ENCODE assay signal across 17 cellular contexts in genomic region chr13:70747305-70747704, GRCh38.
"Had no signal": no experiment of that assay in that cellular context is flagged by ENCODE, and none has a peak within 500 bp of the region (broad histone marks: within the 10 kb centered on the region; RNA-seq: fewer than 3 reads in every experiment).

No MANE protein-coding gene starts in this region.

- H3K9me3 ChIP-seq: colonic mucosa, right atrium auricular region, testis, upper lobe of left lung had no signal

- ATAC-seq: activated naive CD4-positive, alpha-beta T cell treated with anti-CD3 and anti-CD28 coated beads, Interleukin-2, amount 50 U/mL, for 72 hours; activated T-cell treated with anti-CD3 and anti-CD28 coated beads, Interleukin-2, amount 50 U/mL, for 72 hours; left ventricle myocardium superior; natural killer cell treated with Interleukin-12 subunit alpha and Interleukin-12 subunit beta and Interleukin-15 and Interleukin-18, amount 100 ng/mL, for 72 hours; stimulated activated naive CD8-positive, alpha-beta T cell treated with anti-CD3 and anti-CD28 coated beads, Interleukin-15, amount 100 ng/mL, for 72 hours had no signal

- DNase-seq: activated CD4-positive, alpha-beta T cell treated with anti-CD3 and anti-CD28 coated beads, Interleukin-2, amount 10 ng/mL, durations not matched to agents 7 days and 5 days; activated CD8-positive, alpha-beta memory T cell treated with anti-CD3 and anti-CD28 coated beads, Interleukin-2, amount 50 U/mL, for 48 hours; activated gamma-delta T cell; activated T-cell treated with anti-CD3 and anti-CD28 coated beads, Interleukin-2, amount 50 U/mL, for 72 hours; amniotic stem cell; colonic mucosa; left ventricle myocardium superior; mesendoderm; occipital lobe; small intestine; stimulated activated naive CD8-positive, alpha-beta T cell treated with anti-CD3 and anti-CD28 coated beads, Interleukin-15, amount 100 ng/mL, for 72 hours; testis; upper lobe of left lung had no signal

- H3K4me1 ChIP-seq: colonic mucosa, right atrium auricular region, testis, upper lobe of left lung had no signal

- H3K4me2 ChIP-seq: hepatocyte had no signal

- H3K79me2 ChIP-seq: hepatocyte had no signal

- H3K36me3 ChIP-seq: colonic mucosa, right atrium auricular region, upper lobe of left lung had no signal

- H3K27me3 ChIP-seq: colonic mucosa, hepatocyte, testis, upper lobe of left lung had no signal

- H3K4me3 ChIP-seq: colonic mucosa, hepatocyte, right atrium auricular region, testis, upper lobe of left lung had no signal

- H3K27ac ChIP-seq: colonic mucosa, hepatocyte, right atrium auricular region, testis, upper lobe of left lung had no signal

- H2AFZ ChIP-seq: hepatocyte had no signal
